In genomic region chr22:49811014-49811791, GRCh38 we compare ENCODE assay signal across 13 cellular contexts. TPM values are rescaled to one million over a fixed set of nuclear protein-coding genes. Genes with fewer than 3 reads are reported as not detected.
DNase-seq lines count a peak whose midpoint lies in the region; ATAC-seq and TF ChIP-seq lines count a peak whose summit lies in the region.
"Had no signal": no experiment of that assay in that cellular context is flagged by ENCODE, and none has a peak within 500 bp of the region (broad histone marks: within the 10 kb centered on the region; RNA-seq: fewer than 3 reads in every experiment).

No MANE protein-coding gene starts in this region.

- H3K27me3 ChIP-seq in CD4-positive, alpha-beta T cell (ENCODE audit: control insufficient read depth, insufficient read depth, low read length) = no peaks in the 10 kb centered on the region
- H3K27me3 ChIP-seq: gastrocnemius medialis had no signal

- H3K4me1 Mint-ChIP-seq in CD4-positive, alpha-beta T cell (ENCODE audit: low read depth) = peaks cover 88% of the 10 kb centered on the region
- H3K4me1 Mint-ChIP-seq in activated naive CD8-positive, alpha-beta T cell treated with anti-CD3 and anti-CD28 coated beads, Interleukin-2, amount 50 U/mL, for 24 hours = peaks cover 79% of the 10 kb centered on the region
- peaks cover 42 to 91% (median 86%) of the 10 kb centered on the region in 4 donors for H3K4me1 Mint-ChIP-seq in naive thymus-derived CD8-positive, alpha-beta T cell

- TF ChIP-seq CTCF in CD4-positive, alpha-beta T cell (IDR thresholded peaks at IDR 0.05) = no peak
- TF ChIP-seq CTCF in foreskin fibroblast (IDR thresholded peaks at IDR 0.05; ENCODE audit: low read depth, low read length) = no peak

- H3K36me3 Mint-ChIP-seq in CD4-positive, alpha-beta T cell (ENCODE audit: low read depth) = peaks cover 66% of the 10 kb centered on the region
- peaks cover 43% of the 10 kb centered on the region for H3K36me3 Mint-ChIP-seq in activated naive CD8-positive, alpha-beta T cell treated with anti-CD3 and anti-CD28 coated beads, Interleukin-2, amount 50 U/mL, for 24 hours (ENCODE audit: low read depth)
- peaks cover 0 to 31% (median 4%) of the 10 kb centered on the region in 3 donors for H3K36me3 Mint-ChIP-seq in naive thymus-derived CD8-positive, alpha-beta T cell

- CTCF ChIA-PET in CD4-positive, alpha-beta T cell (lab: Charles Lee) = interaction anchor here (1.2 kb wide), 1 partner anchor 20 kb away, joined by 3 read pairs; no protein-coding TSS in a partner anchor

- peak overlapping the region; percentile 66 for H3K27ac Mint-ChIP-seq in CD4-positive, alpha-beta T cell
- peak overlapping the region; percentile 62 for H3K27ac Mint-ChIP-seq in activated naive CD8-positive, alpha-beta T cell treated with anti-CD3 and anti-CD28 coated beads, Interleukin-2, amount 50 U/mL, for 24 hours
- H3K27ac Mint-ChIP-seq in naive thymus-derived CD8-positive, alpha-beta T cell = peak overlapping the region; percentile 45 to 90 (median 80)

- no peak for DNase-seq in CD4-positive, alpha-beta T cell
- no peak for DNase-seq in activated naive CD8-positive, alpha-beta T cell treated with anti-CD3 and anti-CD28 coated beads, Interleukin-2, amount 50 U/mL, for 24 hours
- no peak for DNase-seq in naive thymus-derived CD8-positive, alpha-beta T cell
- no peak for DNase-seq in activated effector memory CD4-positive, alpha-beta T cell treated with anti-CD3 and anti-CD28 coated beads, Interleukin-2, amount 50 U/mL, for 16 hours
- DNase-seq in foreskin fibroblast = no peak
- DNase-seq: central memory CD4-positive, alpha-beta T cell; EL; gastrocnemius medialis; NCI-H1694 treated with DMSO at 0.1 percent for 48 hours; stimulated activated CD4-positive, alpha-beta T cell treated with anti-CD3 and anti-CD28 coated beads, Interleukin-1b, Interleukin-23, amount 100 ng/mL, for 48 hours had no signal

- no peaks in the 10 kb centered on the region for H3K9me3 ChIP-seq in CD4-positive, alpha-beta T cell (ENCODE audit: control insufficient read depth, low read length)
- H3K9me3 ChIP-seq: gastrocnemius medialis, thoracic aorta had no signal

- H3K27me3 Mint-ChIP-seq in CD4-positive, alpha-beta T cell = no peaks in the 10 kb centered on the region
- no peaks in the 10 kb centered on the region for H3K27me3 Mint-ChIP-seq in activated naive CD8-positive, alpha-beta T cell treated with anti-CD3 and anti-CD28 coated beads, Interleukin-2, amount 50 U/mL, for 24 hours
- H3K27me3 Mint-ChIP-seq in naive thymus-derived CD8-positive, alpha-beta T cell = no peaks in the 10 kb centered on the region

- no peaks in the 10 kb centered on the region for H3K9me3 Mint-ChIP-seq in CD4-positive, alpha-beta T cell
- H3K9me3 Mint-ChIP-seq in activated naive CD8-positive, alpha-beta T cell treated with anti-CD3 and anti-CD28 coated beads, Interleukin-2, amount 50 U/mL, for 24 hours = no peaks in the 10 kb centered on the region
- H3K9me3 Mint-ChIP-seq in naive thymus-derived CD8-positive, alpha-beta T cell = no peaks in the 10 kb centered on the region

- H3K27ac ChIP-seq in CD4-positive, alpha-beta T cell (ENCODE audit: low read depth, low read length) = no peak overlapping the region
- H3K27ac ChIP-seq: gastrocnemius medialis, thoracic aorta had no signal

- no peak for ATAC-seq in CD4-positive, alpha-beta T cell (ENCODE audit: poor library complexity)
- peak; percentile 11 for ATAC-seq in activated naive CD8-positive, alpha-beta T cell treated with anti-CD3 and anti-CD28 coated beads, Interleukin-2, amount 50 U/mL, for 24 hours
- no peak for ATAC-seq in naive thymus-derived CD8-positive, alpha-beta T cell
- no peak for ATAC-seq in HG03432 (IDR thresholded peaks at IDR 0.05; ENCODE audit: unreplicated experiment)
- ATAC-seq: gastrocnemius medialis had no signal

- H3K4me3 Mint-ChIP-seq in CD4-positive, alpha-beta T cell = peak overlapping the region; percentile 44
- H3K4me3 Mint-ChIP-seq in activated naive CD8-positive, alpha-beta T cell treated with anti-CD3 and anti-CD28 coated beads, Interleukin-2, amount 50 U/mL, for 24 hours = peak overlapping the region; percentile 3
- peak overlapping the region in 9 of 10 donors; percentile 39 to 66 (median 55) for H3K4me3 Mint-ChIP-seq in naive thymus-derived CD8-positive, alpha-beta T cell

- intact Hi-C loops in CD4-positive, alpha-beta T cell (cut with DNase I, micrococcal nuclease) = no loop called here

- POLR2A ChIA-PET in CD4-positive, alpha-beta T cell (lab: Charles Lee) = interaction anchor here (1.0 kb wide), 2 partner anchors 15 to 22 kb away, joined by 3 to 4 read pairs; no protein-coding TSS in a partner anchor
- POLR2A ChIA-PET in naive thymus-derived CD8-positive, alpha-beta T cell (lab: Charles Lee) = interaction anchor here (0.9 to 3.0 kb wide), 2 partner anchors 11 to 14 kb away, joined by 4 to 10 read pairs; no protein-coding TSS in a partner anchor

- H3K4me3 ChIP-seq in GM08714 (ENCODE audit: low read length) (peak overlapping the region; percentile 5; the same call in 1 of the 2 replicates), foreskin fibroblast (ENCODE audit: low read depth in 1 of 2, low read length in 2 of 2) (no peak overlapping the region)
- H3K4me3 ChIP-seq: gastrocnemius medialis, thoracic aorta had no signal

RNA-seq across cellular contexts. Expression of gene BRD1, which starts 16.5 kb away (rescaled TPM):
- total RNA-seq in CD4-positive, alpha-beta T cell = 100 to 1,000 TPM; 129 to 130 TPM
- 10 to 100 TPM; 80.9 to 86.8 TPM for total RNA-seq in naive thymus-derived CD8-positive, alpha-beta T cell
- polyA plus RNA-seq in naive thymus-derived CD8-positive, alpha-beta T cell = 1 to 10 TPM; 1.9 to 3.7 (median 2.2) TPM

RNA-seq across cellular contexts. Expression of gene ZBED4, which starts 42.4 kb away (rescaled TPM):
- 10 to 100 TPM; 14.8 to 15.0 TPM for total RNA-seq in CD4-positive, alpha-beta T cell
- 10 to 100 TPM; 17.6 to 18.1 TPM for total RNA-seq in naive thymus-derived CD8-positive, alpha-beta T cell
- polyA plus RNA-seq in naive thymus-derived CD8-positive, alpha-beta T cell = 10 to 100 TPM in 1 of 3 donors, 1 to 10 TPM in 2; 5.5 to 11.4 (median 8.1) TPM

Comparison
In these comparisons a context has a peak if more than half of its experiments do, and no peak if none do; other contexts are left out.
1. H3K4me3 Mint-ChIP-seq: peak in every context shown above with its lines; median percentile 55 in naive thymus-derived CD8-positive, alpha-beta T cell; 44 in CD4-positive, alpha-beta T cell; 3 in activated naive CD8-positive, alpha-beta T cell treated with anti-CD3 and anti-CD28 coated beads, Interleukin-2, amount 50 U/mL, for 24 hours.